In genomic region chr2:157746234-157746950, GRCh38 we compare ENCODE assay signal across 19 cellular contexts.
A peak's percentile ranks its signal among the peaks of the same experiment; 100 is the strongest.
DNase-seq lines count a peak whose midpoint lies in the region; ATAC-seq, FAIRE-seq and TF ChIP-seq lines count a peak whose summit lies in the region.
"Had no signal": no experiment of that assay in that cellular context is flagged by ENCODE, and none has a peak within 500 bp of the region (broad histone marks: within the 10 kb centered on the region; RNA-seq: fewer than 3 reads in every experiment).

No MANE protein-coding gene starts in this region.

- H3K9ac ChIP-seq in liver (ENCODE audit: low read depth in 1 of 2, low read length in 2 of 2) (no peak overlapping the region), HepG2 (ENCODE audit: insufficient read depth, low read depth, low read length) (no peak overlapping the region)

- no TSS peak for BruUV-seq in HepG2 (replicated peaks; lab: Mats Ljungman, UMichigan)

- H3K27ac ChIP-seq in liver (ENCODE audit: low read depth in 1 of 2, low read length in 2 of 2) (peak overlapping the region; percentile 37 to 73), HepG2 (ENCODE audit: extremely low read length, insufficient read depth, low read length) (no peak overlapping the region), left lung (no peak overlapping the region)
- H3K27ac ChIP-seq: 22Rv1, gastroesophageal sphincter, upper lobe of left lung, WERI-Rb-1 had no signal

- TF ChIP-seq EP300 in HepG2 (IDR thresholded peaks at IDR 0.05; ENCODE audit: low read depth in 2 of 2, low read length in 2 of 2) (no peak), HepG2 (CRISPR knock-in tag; IDR thresholded peaks at IDR 0.05; ENCODE audit: borderline replicate concordance) (no peak)

- FAIRE-seq in HepG2 (lab: Jason Lieb, UNC) (no peak), urothelium cell line (lab: Jason Lieb, UNC) (no peak)

- TF ChIP-seq RAD21 in liver (IDR thresholded peaks at IDR 0.05) (peak; percentile 36 to 40), HepG2 (CRISPR knock-in tag; IDR thresholded peaks at IDR 0.05) (no peak)

- no peak overlapping the region for H2AFZ ChIP-seq in HepG2 (ENCODE audit: low read length)

- in situ Hi-C loops in HepG2 (cut with HindIII; ENCODE audit: extremely low pct_ligation_motif_present, low pct_unique_long_range_greater_than_20kb): no loop called here

- no peak overlapping the region for H3K4me3 ChIP-seq in liver (ENCODE audit: low read depth in 1 of 3, low read length in 3 of 3)
- no peak overlapping the region for H3K4me3 ChIP-seq in HepG2 (replicated peaks in 1 of 3; ENCODE audit: insufficient read depth in 1 of 3, low read depth in 2 of 3, low read length in 3 of 3)
- H3K4me3 ChIP-seq in choroid plexus epithelial cell (ENCODE audit: low read depth, low read length): no peak overlapping the region
- no peak overlapping the region for H3K4me3 ChIP-seq in left lung
- H3K4me3 ChIP-seq: gastroesophageal sphincter, upper lobe of left lung had no signal

- H3K9me3 ChIP-seq in liver (ENCODE audit: control insufficient read depth in 4 of 4, low read length in 3 of 4) (no peaks in the 10 kb centered on the region), HepG2 (ENCODE audit: low read length) (no peaks in the 10 kb centered on the region), left lung (no peaks in the 10 kb centered on the region)
- H3K9me3 ChIP-seq: gastroesophageal sphincter, upper lobe of left lung had no signal

- no peaks in the 10 kb centered on the region for H3K79me2 ChIP-seq in HepG2 (ENCODE audit: insufficient read depth, low read length)

- POLR2A ChIA-PET in HepG2 (lab: Yijun Ruan, JAX): no interaction called here

- H3K4me1 ChIP-seq in liver (ENCODE audit: control insufficient read depth in 4 of 4, insufficient read depth in 4 of 4, low read length in 3 of 4) (peaks cover 14 to 66% (median 53%) of the 10 kb centered on the region in 4 donors), HepG2 (ENCODE audit: insufficient read depth, low read length) (no peaks in the 10 kb centered on the region), left lung (no peaks in the 10 kb centered on the region)
- H3K4me1 ChIP-seq: upper lobe of left lung had no signal

- no peak overlapping the region for H3K4me2 ChIP-seq in HepG2 (ENCODE audit: low read depth, low read length)

- H3K36me3 ChIP-seq in liver (ENCODE audit: control insufficient read depth in 4 of 4, insufficient read depth in 3 of 4, low read depth in 1 of 4, low read length in 3 of 4) (peaks cover 0 to 6% (median 0%) of the 10 kb centered on the region in 4 donors), HepG2 (replicated peaks in 1 of 2; ENCODE audit: control insufficient read depth in 1 of 2, insufficient read depth in 2 of 2, low read length in 2 of 2) (peaks cover 0 to 7% of the 10 kb centered on the region in 2 experiments; a peak in 1 of 5 replicates), left lung (peaks cover 0 to 13% of the 10 kb centered on the region in 2 donors)
- H3K36me3 ChIP-seq: WERI-Rb-1 had no signal

- H3K27me3 ChIP-seq in liver (ENCODE audit: control insufficient read depth in 4 of 4, insufficient read depth in 4 of 4, low read length in 3 of 4) (no peaks in the 10 kb centered on the region), HepG2 (ENCODE audit: control insufficient read depth in 1 of 2, insufficient read depth in 2 of 2, low read length in 2 of 2) (no peaks in the 10 kb centered on the region), left lung (no peaks in the 10 kb centered on the region)
- H3K27me3 ChIP-seq: gastroesophageal sphincter, upper lobe of left lung had no signal

- no peak for TF ChIP-seq POLR2A in HepG2 (IDR thresholded peaks at IDR 0.05; ENCODE audit: insufficient read depth in 1 of 2, low read depth in 2 of 2, low read length in 2 of 2)

- TF ChIP-seq CTCF in liver (IDR thresholded peaks at IDR 0.05; ENCODE audit: low read depth, low read length, missing input control) (no peak), HepG2 (CRISPR knock-in tag; IDR thresholded peaks at IDR 0.05) (no peak), choroid plexus epithelial cell (conservative IDR thresholded peaks at IDR 0.05; ENCODE audit: low read depth, low read length) (no peak), left lung (IDR thresholded peaks at IDR 0.05) (no peak)

- ATAC-seq in HepG2: no peak
- peak; percentile 36 for ATAC-seq in left lobe of liver
- ATAC-seq in left lung: no peak
- ATAC-seq: effector memory CD8-positive, alpha-beta T cell; gastroesophageal sphincter; HCT116; stimulated activated naive CD8-positive, alpha-beta T cell treated with anti-CD3 and anti-CD28 coated beads, Interleukin-15, Interleukin-2, amounts not matched to agents 100 U/mL and 50 U/mL, for 24 hours had no signal

- intact Hi-C loops in HepG2 (cut with micrococcal nuclease; ENCODE audit: unreplicated experiment): no loop called here
- intact Hi-C loops in left lung (cut with DNase I): no loop called here

- CTCF ChIA-PET in HepG2 (lab: Yijun Ruan, JAX; ENCODE audit: low intra/inter-chr PET ratio, low total read pairs): no interaction called here

- no peaks in the 10 kb centered on the region for H4K20me1 ChIP-seq in HepG2 (ENCODE audit: insufficient read depth, low read length)

- WGBS in liver: 53% methylated on average over 12 of the region's 12 CpGs
- WGBS in HepG2 (ENCODE audit: low lambda C conversion rate): 96% methylated on average over 12 of the region's 12 CpGs

- no peak for DNase-seq in HepG2 (ENCODE audit: low spot score)
- DNase-seq in choroid plexus epithelial cell (ENCODE audit: low read depth): peak; percentile 89
- DNase-seq in left lobe of liver (ENCODE audit: low spot score): peak; percentile 74
- DNase-seq in urothelium cell line (ENCODE audit: low spot score): peak; percentile 11
- DNase-seq in amniotic stem cell (lab: John Stamatoyannopoulos, UW): no peak
- no peak for DNase-seq in NCI-H146 treated with DMSO at 0.1 percent for 48 hours (lab: John Stamatoyannopoulos, UW; ENCODE audit: unreplicated experiment)
- no peak for DNase-seq in left lung
- DNase-seq: activated CD4-positive, alpha-beta memory T cell treated with anti-CD3 and anti-CD28 coated beads for 36 hours; activated naive CD8-positive, alpha-beta T cell treated with anti-CD3 and anti-CD28 coated beads for 36 hours; activated T-cell treated with anti-CD3 and anti-CD28 coated beads, Interleukin-2, amount 50 U/mL, for 48 hours; central memory CD4-positive, alpha-beta T cell; effector memory CD8-positive, alpha-beta T cell; stimulated activated naive CD8-positive, alpha-beta T cell treated with anti-CD3 and anti-CD28 coated beads, Interleukin-15, Interleukin-2, amounts not matched to agents 100 U/mL and 50 U/mL, for 24 hours; upper lobe of left lung; WERI-Rb-1 had no signal

TF ChIP-seq in liver, 16 proteins besides CTCF, POLR2A, EP300 and RAD21 (continues in another document):
- TF ChIP-seq, protein P1, sequence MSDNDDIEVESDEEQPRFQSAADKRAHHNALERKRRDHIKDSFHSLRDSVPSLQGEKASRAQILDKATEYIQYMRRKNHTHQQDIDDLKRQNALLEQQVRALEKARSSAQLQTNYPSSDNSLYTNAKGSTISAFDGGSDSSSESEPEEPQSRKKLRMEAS (IDR thresholded peaks at IDR 0.05): peak; percentile 63
- TF ChIP-seq HNF4G (IDR thresholded peaks at IDR 0.05): peak; percentile 58
- TF ChIP-seq TAF1 (conservative IDR thresholded peaks at IDR 0.05): no peak

TF ChIP-seq in HepG2, 621 proteins besides CTCF, POLR2A, EP300 and RAD21 (continues in another document):
- TF ChIP-seq ZNF562 (CRISPR knock-in tag; IDR thresholded peaks at IDR 0.05; ENCODE audit: borderline replicate concordance) (no peak), IKZF4 (CRISPR knock-in tag; IDR thresholded peaks at IDR 0.05; ENCODE audit: borderline replicate concordance, low read depth, not compliant biosample characterization) (no peak), ARID5B (CRISPR knock-in tag; IDR thresholded peaks at IDR 0.05) (no peak), ZNF644 (CRISPR knock-in tag; IDR thresholded peaks at IDR 0.05; ENCODE audit: low read depth) (no peak), ZBTB21 (CRISPR knock-in tag; IDR thresholded peaks at IDR 0.05) (no peak)

Comparison
In these comparisons a context has a peak if more than half of its experiments do, and no peak if none do; other contexts are left out.
1. H3K27ac ChIP-seq: peak in liver (2 of 2); none in HepG2 (single experiment) and left lung (0 of 2).
2. DNase-seq: peak in choroid plexus epithelial cell (single experiment), left lobe of liver (single experiment) and urothelium cell line (single experiment); none in HepG2 (single experiment), amniotic stem cell (single experiment), NCI-H146 treated with DMSO at 0.1 percent for 48 hours (single experiment) and left lung (0 of 2).